ENCODE assay signal across 10 cellular contexts in the genomic region with DNA sequence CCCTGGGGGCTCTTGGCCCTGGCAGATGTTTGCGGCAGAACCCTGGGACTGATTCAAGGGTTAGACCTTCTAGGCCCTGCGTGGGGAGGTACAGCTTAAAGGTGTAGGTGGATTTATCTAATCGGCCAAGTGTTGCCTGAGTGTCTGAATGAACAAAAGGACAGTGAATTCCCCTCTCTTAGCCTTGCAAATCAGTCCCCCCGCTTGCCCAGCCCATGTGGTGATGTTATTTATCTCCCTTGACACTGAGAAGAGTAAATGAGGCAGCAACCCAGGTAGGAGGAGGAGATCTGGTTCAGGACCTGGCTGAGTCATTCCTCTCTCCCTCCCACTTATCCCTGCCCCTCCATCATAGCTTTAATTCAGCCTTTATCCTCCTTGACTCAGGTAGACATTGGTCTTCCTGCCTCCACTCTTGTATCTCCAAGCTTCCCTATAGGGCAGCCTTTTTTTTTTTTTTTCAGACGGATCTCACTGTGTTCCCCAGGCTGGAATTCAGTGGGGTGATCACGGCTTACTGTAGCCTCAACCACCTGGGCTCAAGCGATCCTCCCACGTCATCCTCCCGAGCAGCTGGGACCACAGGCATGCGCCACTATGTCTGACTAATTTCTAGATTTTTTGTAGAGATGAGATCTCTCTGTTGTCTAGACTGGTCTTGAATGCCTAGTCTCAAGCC. TPM values are rescaled to one million over a fixed set of nuclear protein-coding genes. Genes with fewer than 3 reads are reported as not detected.
DNase-seq lines count a peak whose midpoint lies in the region; ATAC-seq and TF ChIP-seq lines count a peak whose summit lies in the region.
"Had no signal": no experiment of that assay in that cellular context is flagged by ENCODE, and none has a peak within 500 bp of the region (broad histone marks: within the 10 kb centered on the region; RNA-seq: fewer than 3 reads in every experiment).

No MANE protein-coding gene starts in this region.

- no peaks in the 10 kb centered on the region for H3K36me3 ChIP-seq in RWPE2 (ENCODE audit: low read depth)
- H3K36me3 ChIP-seq in neuronal stem cell (replicated peaks in 1 of 2; ENCODE audit: control insufficient read depth in 2 of 2, insufficient read depth in 2 of 2, low read length in 2 of 2) = no peaks in the 10 kb centered on the region
- no peaks in the 10 kb centered on the region for H3K36me3 ChIP-seq in upper lobe of left lung

- TF ChIP-seq CTCF in RWPE2 (IDR thresholded peaks at IDR 0.05; ENCODE audit: poor library complexity, severe bottlenecking) = no peak
- TF ChIP-seq CTCF in upper lobe of left lung (IDR thresholded peaks at IDR 0.05) = no peak

- H3K27ac ChIP-seq in RWPE2 (ENCODE audit: poor library complexity, severe bottlenecking) (no peak overlapping the region), neuronal stem cell (replicated peaks; ENCODE audit: low read length) (no peak overlapping the region), upper lobe of left lung (no peak overlapping the region)
- H3K27ac ChIP-seq: A549 had no signal

- H3K4ac ChIP-seq in neuronal stem cell (ENCODE audit: low read length) = no peak overlapping the region

- H3K18ac ChIP-seq in neuronal stem cell (ENCODE audit: low read length) = no peak overlapping the region

- H3K79me1 ChIP-seq in neuronal stem cell (ENCODE audit: low read depth, low read length) = no peaks in the 10 kb centered on the region

- TF ChIP-seq POLR2A in upper lobe of left lung (IDR thresholded peaks at IDR 0.05) = no peak

- no peak overlapping the region for H2BK120ac ChIP-seq in neuronal stem cell (ENCODE audit: low read depth, low read length)

- H3K4me2 ChIP-seq in neuronal stem cell (ENCODE audit: insufficient read depth, low read length, poor library complexity, severe bottlenecking) = no peak overlapping the region
- H3K4me2 ChIP-seq: A549 had no signal

- H3K4me3 ChIP-seq in RWPE2 (ENCODE audit: severe bottlenecking) = no peak overlapping the region
- H3K4me3 ChIP-seq in neuronal stem cell (ENCODE audit: low read length in 2 of 2) = no peak overlapping the region
- no peak overlapping the region for H3K4me3 ChIP-seq in upper lobe of left lung
- H3K4me3 ChIP-seq: A549, lung had no signal

- peak; percentile 26 for DNase-seq in NCI-H1436 (lab: John Stamatoyannopoulos, UW)
- no peak for DNase-seq in NCI-H1436 treated with DMSO at 0.1 percent for 48 hours (lab: John Stamatoyannopoulos, UW)
- no peak for DNase-seq in RWPE2 (ENCODE audit: low spot score)
- no peak for DNase-seq in neuronal stem cell (ENCODE audit: low spot score)
- DNase-seq in inferior parietal cortex (ENCODE audit: extremely low spot score) = no peak
- no peak for DNase-seq in upper lobe of left lung

- no peak overlapping the region for H3K14ac ChIP-seq in neuronal stem cell (ENCODE audit: low read length)

- WGBS in neuronal stem cell (ENCODE audit: extremely low coverage in 2 of 2, insufficient read length in 2 of 2, insufficient replicate concordance in 1 of 2), 2 donors = no CpG with 5 or more reads among the region's 10 CpGs
- WGBS in upper lobe of left lung, 2 donors = 85 to 88% methylated on average over 9 to 10 of the region's 10 CpGs

- H3K27me3 ChIP-seq in RWPE2 (ENCODE audit: insufficient read depth, poor library complexity, severe bottlenecking) = no peaks in the 10 kb centered on the region
- no peaks in the 10 kb centered on the region for H3K27me3 ChIP-seq in neuronal stem cell (ENCODE audit: control insufficient read depth in 3 of 3, insufficient read depth in 3 of 3, low read depth in 1 of 3, low read length in 3 of 3)
- H3K27me3 ChIP-seq in upper lobe of left lung = no peaks in the 10 kb centered on the region

- H3K9me3 ChIP-seq in RWPE2 (ENCODE audit: severe bottlenecking) = no peaks in the 10 kb centered on the region
- H3K9me3 ChIP-seq in neuronal stem cell (replicated peaks in 1 of 2; ENCODE audit: control insufficient read depth in 2 of 2, insufficient read depth in 1 of 2, low read depth in 1 of 2, low read length in 2 of 2) = peaks cover 0 to 2% of the 10 kb centered on the region in 2 donors
- no peaks in the 10 kb centered on the region for H3K9me3 ChIP-seq in upper lobe of left lung
- H3K9me3 ChIP-seq: A549 had no signal

- ATAC-seq in HG02759 (IDR thresholded peaks at IDR 0.05; ENCODE audit: unreplicated experiment) = peak; percentile 86
- ATAC-seq in RWPE2 (ENCODE audit: low read depth) = peak; percentile 17; the same call in 1 of the 3 replicates
- no peak for ATAC-seq in upper lobe of left lung (ENCODE audit: low FRiP score in 2 of 2)
- ATAC-seq in GM19452 (IDR thresholded peaks at IDR 0.05; ENCODE audit: unreplicated experiment) = no peak
- ATAC-seq: A549 had no signal

- no peak overlapping the region for H3K9ac ChIP-seq in neuronal stem cell (ENCODE audit: low read depth, low read length, poor library complexity)

- no peak overlapping the region for H4K8ac ChIP-seq in neuronal stem cell (ENCODE audit: low read depth, low read length)

- no peak overlapping the region for H2AK5ac ChIP-seq in neuronal stem cell (ENCODE audit: low read depth, low read length)

- no peak overlapping the region for H2BK12ac ChIP-seq in neuronal stem cell (ENCODE audit: low read length)

- H2AFZ ChIP-seq in neuronal stem cell (ENCODE audit: low read length) = peak overlapping the region; percentile 51

- no peak for TF ChIP-seq EP300 in upper lobe of left lung (IDR thresholded peaks at IDR 0.05)

- H4K91ac ChIP-seq in neuronal stem cell (ENCODE audit: low read depth, low read length, poor library complexity) = no peak overlapping the region

- no peak overlapping the region for H2BK15ac ChIP-seq in neuronal stem cell (ENCODE audit: low read length)

- H3K4me1 ChIP-seq in RWPE2 (ENCODE audit: insufficient read depth, poor library complexity, severe bottlenecking) = peaks cover 5% of the 10 kb centered on the region
- H3K4me1 ChIP-seq in neuronal stem cell (ENCODE audit: control insufficient read depth in 2 of 2, insufficient read depth in 1 of 2, low read depth in 1 of 2, low read length in 2 of 2) = peaks cover 28 to 35% of the 10 kb centered on the region in 2 donors
- H3K4me1 ChIP-seq in upper lobe of left lung = no peaks in the 10 kb centered on the region
- H3K4me1 ChIP-seq: A549 had no signal

- H2BK5ac ChIP-seq in neuronal stem cell (ENCODE audit: low read length) = peak overlapping the region; percentile 35

- no peak overlapping the region for H3K23ac ChIP-seq in neuronal stem cell (ENCODE audit: low read depth, low read length, poor library complexity)

RNA-seq across cellular contexts. Expression of a gene that starts 54.7 kb away (rescaled TPM):
- polyA plus RNA-seq in neuronal stem cell (2013, experiment 1 of 2) = 67.9 TPM
- polyA plus RNA-seq in neuronal stem cell (2013, experiment 2 of 2) = 67.5 TPM
- 10 to 100 TPM; 13.6 to 52.4 (median 35.7) TPM for total RNA-seq in upper lobe of left lung

Comparison
In these comparisons a context has a peak if more than half of its experiments do, and no peak if none do; other contexts are left out.
1. ATAC-seq: peak in HG02759 (single experiment) and RWPE2 (single experiment); none in upper lobe of left lung (0 of 2) and GM19452 (single experiment).